ENCODE assay signal across 8 cellular contexts in genomic region chr7:151795168-151795754, GRCh38.
DNase-seq lines count a peak whose midpoint lies in the region; ATAC-seq and TF ChIP-seq lines count a peak whose summit lies in the region.

No MANE protein-coding gene starts in this region.

- H3K27ac ChIP-seq in tibial artery = no peak overlapping the region

- H3K4me1 ChIP-seq in tibial artery = peaks cover 0 to 35% (median 10%) of the 10 kb centered on the region in 4 donors

- in situ Hi-C loops in KBM-7 (cut with MboI; ENCODE audit: low pct_unique_long_range_greater_than_20kb, low sequenced_read_pairs) = no loop called here

- H3K4me3 ChIP-seq in tibial artery = no peak overlapping the region

- H3K9me3 ChIP-seq in tibial artery = no peaks in the 10 kb centered on the region

- TF ChIP-seq CTCF in tibial artery (IDR thresholded peaks at IDR 0.05) = no peak

- ATAC-seq in GM18868 (IDR thresholded peaks at IDR 0.05; ENCODE audit: unreplicated experiment) (peak; percentile 86), HG03469 (IDR thresholded peaks at IDR 0.05; ENCODE audit: unreplicated experiment) (peak; percentile 65), HG03521 (IDR thresholded peaks at IDR 0.05; ENCODE audit: unreplicated experiment) (no peak)

- intact Hi-C loops in tibial artery (cut with DNase I; ENCODE audit: low total_unique reads) = no loop called here

- H3K36me3 ChIP-seq in tibial artery = no peaks in the 10 kb centered on the region

- H3K27me3 ChIP-seq in tibial artery = no peaks in the 10 kb centered on the region

- DNase-seq in activated effector memory CD4-positive, alpha-beta T cell treated with Interleukin-2 at 50 U/mL for 16 hours = peak; percentile 32
- DNase-seq in stimulated activated CD4-positive, alpha-beta T cell treated with anti-CD3 and anti-CD28 coated beads, Interleukin-2, amount 100 ng/mL, for 48 hours = peak; percentile 75 to 77
- DNase-seq in NCI-H1436 treated with DMSO at 0.1 percent for 48 hours (lab: John Stamatoyannopoulos, UW) (no peak), KBM-7 (no peak), tibial artery (no peak)

Comparison
In these comparisons a context has a peak if more than half of its experiments do, and no peak if none do; other contexts are left out.
1. DNase-seq: peak in activated effector memory CD4-positive, alpha-beta T cell treated with Interleukin-2 at 50 U/mL for 16 hours (single experiment) and stimulated activated CD4-positive, alpha-beta T cell treated with anti-CD3 and anti-CD28 coated beads, Interleukin-2, amount 100 ng/mL, for 48 hours (2 of 2); none in NCI-H1436 treated with DMSO at 0.1 percent for 48 hours (single experiment), KBM-7 (single experiment) and tibial artery (0 of 2).